Comparison of ENCODE assay signal across 14 cellular contexts in genomic region chr10:109895848-109896247, GRCh38. TPM values are rescaled to one million over a fixed set of nuclear protein-coding genes. Genes with fewer than 3 reads are reported as not detected.
A peak's percentile ranks its signal among the peaks of the same experiment; 100 is the strongest.
DNase-seq lines count a peak whose midpoint lies in the region; ATAC-seq and TF ChIP-seq lines count a peak whose summit lies in the region.
"Had no signal": no experiment of that assay in that cellular context is flagged by ENCODE, and none has a peak within 500 bp of the region (broad histone marks: within the 10 kb centered on the region; RNA-seq: fewer than 3 reads in every experiment).

No MANE protein-coding gene starts in this region.

- H3K4me1 Mint-ChIP-seq in activated T-helper 1 cell treated with anti-CD3 and anti-CD28 coated beads, Interleukin-12 subunit alpha, Interleukin-12 subunit beta, Interleukin-2, Interleukin-4 antibody, amounts not matched to agents 30 ng/mL and 10 ng/mL and 1 ng/mL, durations not matched to agents 14 hours and 24 hours and 36 hours (ENCODE audit: low read depth): peaks cover 58% of the 10 kb centered on the region

- no peak overlapping the region for H3K27ac Mint-ChIP-seq in activated T-helper 1 cell treated with anti-CD3 and anti-CD28 coated beads, Interleukin-12 subunit alpha, Interleukin-12 subunit beta, Interleukin-2, Interleukin-4 antibody, amounts not matched to agents 30 ng/mL and 10 ng/mL and 1 ng/mL, durations not matched to agents 14 hours and 24 hours and 36 hours
- H3K27ac Mint-ChIP-seq: stimulated activated naive CD8-positive, alpha-beta T cell treated with anti-CD3 and anti-CD28 coated beads, Interleukin-15, Interleukin-2, amounts not matched to agents 100 ng/mL and 50 ng/mL, for 24 hours had no signal

- intact Hi-C loops in body of pancreas (cut with DNase I): no loop called here
- intact Hi-C loops in activated T-helper 1 cell treated with anti-CD3 and anti-CD28 coated beads, Interleukin-12 subunit alpha, Interleukin-12 subunit beta, Interleukin-2, Interleukin-4 antibody, amounts not matched to agents 30 ng/mL and 10 ng/mL and 1 ng/mL, durations not matched to agents 14 hours and 24 hours and 36 hours (cut with micrococcal nuclease): no loop called here

- peak overlapping the region; percentile 54 for H3K4me2 ChIP-seq in KMS-11

- POLR2A ChIA-PET in HEK293T (lab: Yijun Ruan, JAX): no interaction called here

- no peaks in the 10 kb centered on the region for H3K9me3 Mint-ChIP-seq in activated T-helper 1 cell treated with anti-CD3 and anti-CD28 coated beads, Interleukin-12 subunit alpha, Interleukin-12 subunit beta, Interleukin-2, Interleukin-4 antibody, amounts not matched to agents 30 ng/mL and 10 ng/mL and 1 ng/mL, durations not matched to agents 14 hours and 24 hours and 36 hours
- H3K9me3 Mint-ChIP-seq: stimulated activated naive CD8-positive, alpha-beta T cell treated with anti-CD3 and anti-CD28 coated beads, Interleukin-15, Interleukin-2, amounts not matched to agents 100 ng/mL and 50 ng/mL, for 24 hours had no signal

- H3K27me3 Mint-ChIP-seq in activated T-helper 1 cell treated with anti-CD3 and anti-CD28 coated beads, Interleukin-12 subunit alpha, Interleukin-12 subunit beta, Interleukin-2, Interleukin-4 antibody, amounts not matched to agents 30 ng/mL and 10 ng/mL and 1 ng/mL, durations not matched to agents 14 hours and 24 hours and 36 hours (ENCODE audit: insufficient read depth): no peaks in the 10 kb centered on the region
- H3K27me3 Mint-ChIP-seq: stimulated activated naive CD8-positive, alpha-beta T cell treated with anti-CD3 and anti-CD28 coated beads, Interleukin-15, Interleukin-2, amounts not matched to agents 100 ng/mL and 50 ng/mL, for 24 hours had no signal

- ATAC-seq in body of pancreas (no peak), lung (ENCODE audit: insufficient read depth, low FRiP score) (no peak), thoracic aorta (ENCODE audit: insufficient number of reproducible peaks, low FRiP score, low read depth) (no peak)

- H3K4me3 Mint-ChIP-seq in activated T-helper 1 cell treated with anti-CD3 and anti-CD28 coated beads, Interleukin-12 subunit alpha, Interleukin-12 subunit beta, Interleukin-2, Interleukin-4 antibody, amounts not matched to agents 30 ng/mL and 10 ng/mL and 1 ng/mL, durations not matched to agents 14 hours and 24 hours and 36 hours: no peak overlapping the region
- H3K4me3 Mint-ChIP-seq: mesothelial cell of epicardium; stimulated activated naive CD8-positive, alpha-beta T cell treated with anti-CD3 and anti-CD28 coated beads, Interleukin-15, Interleukin-2, amounts not matched to agents 100 ng/mL and 50 ng/mL, for 24 hours; WTC11 had no signal

- H3K27ac ChIP-seq in KMS-11 (peak overlapping the region; percentile 99), body of pancreas (peak overlapping the region; percentile 14 to 60 (median 48)), lung (ENCODE audit: low read depth in 1 of 2, low read length in 1 of 2) (peak overlapping the region; percentile 45 to 58), thoracic aorta (peak overlapping the region; percentile 88 to 93)
- H3K27ac ChIP-seq: SK-N-MC had no signal

- DNase-seq in body of pancreas (no peak), lung (ENCODE audit: low spot score) (no peak), thoracic aorta (ENCODE audit: low spot score) (no peak), HEK293T (ENCODE audit: extremely low spot score) (no peak)
- no peak for DNase-seq in activated effector memory CD4-positive, alpha-beta T cell treated with Interleukin-2 at 50 U/mL for 16 hours
- DNase-seq in activated T-helper 1 cell treated with anti-CD3 and anti-CD28 coated beads, Interleukin-12 subunit alpha, Interleukin-12 subunit beta, Interleukin-2, Interleukin-4 antibody, amounts not matched to agents 30 ng/mL and 10 ng/mL and 1 ng/mL, durations not matched to agents 14 hours and 24 hours and 36 hours (ENCODE audit: low spot score): no peak
- DNase-seq: amniotic stem cell, Calu3, NCI-H2081 treated with DMSO at 0.1 percent for 48 hours had no signal

- peak overlapping the region; percentile 40; the same call in 1 of the 2 replicates for H3K9ac ChIP-seq in KMS-11

- no peaks in the 10 kb centered on the region for H3K9me3 ChIP-seq in body of pancreas
- no peaks in the 10 kb centered on the region for H3K9me3 ChIP-seq in lung (ENCODE audit: control insufficient read depth in 2 of 2, insufficient read depth in 1 of 2, low read length in 1 of 2)
- H3K9me3 ChIP-seq in thoracic aorta: no peaks in the 10 kb centered on the region

- CTCF ChIA-PET in HEK293T (lab: Yijun Ruan, JAX): interaction anchor here (4.0 kb wide), 1 partner anchor 11 kb away, joined by 18 read pairs; no protein-coding TSS in a partner anchor

- H3K36me3 ChIP-seq in KMS-11 (ENCODE audit: insufficient read depth) (no peaks in the 10 kb centered on the region), body of pancreas (replicated peaks in 1 of 2; ENCODE audit: insufficient read depth in 1 of 2, low read depth in 2 of 2) (no peaks in the 10 kb centered on the region), lung (ENCODE audit: control insufficient read depth in 2 of 2, insufficient read depth in 2 of 2, low read length in 2 of 2) (peaks cover 0 to 12% of the 10 kb centered on the region in 2 donors), thoracic aorta (no peaks in the 10 kb centered on the region)

- no peak for TF ChIP-seq CTCF in KMS-11 (conservative IDR thresholded peaks at IDR 0.05; ENCODE audit: low read depth, low read length)
- no peak for TF ChIP-seq CTCF in body of pancreas (IDR thresholded peaks at IDR 0.05)
- no peak for TF ChIP-seq CTCF in lung (IDR thresholded peaks at IDR 0.05; ENCODE audit: control extremely low read depth, extremely low read depth)
- no peak for TF ChIP-seq CTCF in thoracic aorta (IDR thresholded peaks at IDR 0.05)

- H3K4me1 ChIP-seq in KMS-11 (ENCODE audit: low read depth, poor library complexity, severe bottlenecking): peaks cover 100% of the 10 kb centered on the region
- peaks cover 86% of the 10 kb centered on the region for H3K4me1 ChIP-seq in body of pancreas
- H3K4me1 ChIP-seq in lung (ENCODE audit: control insufficient read depth in 2 of 2, insufficient read depth in 2 of 2, low read length in 2 of 2): peaks cover 23 to 67% of the 10 kb centered on the region in 2 donors
- peaks cover 69 to 100% of the 10 kb centered on the region in 2 donors for H3K4me1 ChIP-seq in thoracic aorta (ENCODE audit: control insufficient read depth in 1 of 2, low read depth in 2 of 2)

- no peaks in the 10 kb centered on the region for H3K27me3 ChIP-seq in KMS-11 (ENCODE audit: insufficient read depth, low read depth)
- no peaks in the 10 kb centered on the region for H3K27me3 ChIP-seq in body of pancreas
- H3K27me3 ChIP-seq in lung (ENCODE audit: control insufficient read depth, insufficient read depth): no peaks in the 10 kb centered on the region
- no peaks in the 10 kb centered on the region for H3K27me3 ChIP-seq in thoracic aorta (replicated peaks; ENCODE audit: insufficient read depth)

- H2AFZ ChIP-seq in KMS-11 (ENCODE audit: low read depth): no peak overlapping the region

- TF ChIP-seq POLR2A in body of pancreas (IDR thresholded peaks at IDR 0.05): no peak

- H3K4me3 ChIP-seq in KMS-11 (IDR thresholded peaks at IDR 0.05; ENCODE audit: insufficient read depth, low read depth, low read length): no peak overlapping the region
- H3K4me3 ChIP-seq in body of pancreas: no peak overlapping the region
- no peak overlapping the region for H3K4me3 ChIP-seq in lung
- no peak overlapping the region for H3K4me3 ChIP-seq in thoracic aorta
- H3K4me3 ChIP-seq: SK-N-MC had no signal

- H3K36me3 Mint-ChIP-seq in activated T-helper 1 cell treated with anti-CD3 and anti-CD28 coated beads, Interleukin-12 subunit alpha, Interleukin-12 subunit beta, Interleukin-2, Interleukin-4 antibody, amounts not matched to agents 30 ng/mL and 10 ng/mL and 1 ng/mL, durations not matched to agents 14 hours and 24 hours and 36 hours (ENCODE audit: low read depth): peaks cover 41% of the 10 kb centered on the region

- H4K20me1 ChIP-seq in KMS-11 (ENCODE audit: insufficient read depth): no peaks in the 10 kb centered on the region

- peaks cover 63% of the 10 kb centered on the region for H3K79me2 ChIP-seq in KMS-11 (ENCODE audit: insufficient read depth, low read depth)

TF ChIP-seq in HEK293T, 16 proteins besides CTCF, POLR2A, EP300 and RAD21:
- no peak for TF ChIP-seq ELF4 (IDR thresholded peaks at IDR 0.05)
- TF ChIP-seq L3MBTL2 (conservative IDR thresholded peaks at IDR 0.05): no peak
- TF ChIP-seq SP1 (IDR thresholded peaks at IDR 0.05): no peak
- TF ChIP-seq FOXM1 (IDR thresholded peaks at IDR 0.05; ENCODE audit: borderline replicate concordance): no peak
- TF ChIP-seq BHLHE40 (IDR thresholded peaks at IDR 0.05; ENCODE audit: borderline replicate concordance): no peak
- no peak for TF ChIP-seq ARNT (IDR thresholded peaks at IDR 0.05)
- no peak for TF ChIP-seq LEF1 (IDR thresholded peaks at IDR 0.05; ENCODE audit: borderline replicate concordance)
- TF ChIP-seq ZNF384 (IDR thresholded peaks at IDR 0.05): no peak
- TF ChIP-seq HDGF (IDR thresholded peaks at IDR 0.05; ENCODE audit: borderline replicate concordance): no peak
- TF ChIP-seq CTBP1 (IDR thresholded peaks at IDR 0.05; ENCODE audit: borderline replicate concordance): no peak
- no peak for TF ChIP-seq FOXA1 (IDR thresholded peaks at IDR 0.05)
- no peak for TF ChIP-seq PKNOX1 (IDR thresholded peaks at IDR 0.05)
- no peak for TF ChIP-seq SUZ12 (IDR thresholded peaks at IDR 0.05)
- no peak for TF ChIP-seq NFRKB (IDR thresholded peaks at IDR 0.05)
- no peak for TF ChIP-seq FOXK2 (IDR thresholded peaks at IDR 0.05)
- TF ChIP-seq TARDBP (IDR thresholded peaks at IDR 0.05): no peak
TF ChIP-seq in HEK293T: peak in this region for 0.

RNA-seq across cellular contexts. Expression of gene XPNPEP1, which starts 27.5 kb away (rescaled TPM):
- total RNA-seq in body of pancreas (100 to 1,000 TPM in 1 of 2 donors, 10 to 100 TPM in 1; 77.6 to 104 TPM), lung (100 to 1,000 TPM in 1 of 2 donors, 10 to 100 TPM in 1; 52.4 to 129 TPM), thoracic aorta (10 to 100 TPM; 36.0 to 86.0 TPM)
- 10 to 100 TPM; 16.5 to 44.4 TPM for polyA plus RNA-seq in lung
- 85.1 and 93.2 TPM in 2 replicates for total RNA-seq in activated T-helper 1 cell treated with anti-CD3 and anti-CD28 coated beads, Interleukin-12 subunit alpha, Interleukin-12 subunit beta, Interleukin-2, Interleukin-4 antibody, amounts not matched to agents 30 ng/mL and 10 ng/mL and 1 ng/mL, durations not matched to agents 14 hours and 24 hours and 36 hours

Comparison
In these comparisons a context has a peak if more than half of its experiments do, and no peak if none do; other contexts are left out.
1. H3K27ac ChIP-seq: peak in every context shown above with its lines; median percentile 99 in KMS-11; 90 in thoracic aorta; 52 in lung; 48 in body of pancreas.